8 cellular contexts compared by ENCODE assay signal in the genomic region with DNA sequence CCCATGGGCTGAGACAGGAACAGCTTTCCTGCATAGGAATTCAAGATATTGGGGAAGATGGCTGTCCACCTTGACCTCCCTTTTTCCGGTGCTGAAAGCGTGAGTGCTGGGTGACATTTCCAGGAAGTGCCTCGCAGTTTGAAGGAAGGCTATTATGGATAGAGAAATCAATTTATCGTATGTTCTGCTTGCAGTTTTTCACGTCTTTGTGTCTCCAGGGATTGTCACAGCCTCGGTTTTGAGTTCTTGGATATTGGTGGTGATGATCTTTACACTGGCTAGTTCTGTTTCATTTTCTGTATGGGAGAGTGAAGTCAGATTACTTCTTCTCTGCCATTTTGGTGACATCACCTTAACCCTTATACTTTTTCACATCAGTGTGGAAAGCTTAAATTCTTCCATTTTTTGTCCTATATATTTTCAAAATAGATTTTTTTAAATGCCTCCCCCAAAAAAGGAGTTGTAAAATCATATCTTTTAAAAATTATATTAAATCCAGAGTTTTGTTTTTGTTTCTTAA.
DNase-seq lines count a peak whose midpoint lies in the region; ATAC-seq, FAIRE-seq and TF ChIP-seq lines count a peak whose summit lies in the region.

No MANE protein-coding gene starts in this region.

- DNase-seq in GM06990 (ENCODE audit: extremely low read depth, insufficient read length) (peak; percentile 18), fibroblast of peridontal ligament (ENCODE audit: extremely low read depth) (peak; percentile 0), 8988T (no peak), urothelium cell line (ENCODE audit: low spot score) (no peak), H4 (ENCODE audit: low spot score) (no peak)

- peak overlapping the region; percentile 65 for H3K4me3 ChIP-seq in GM06990 (replicated peaks; ENCODE audit: low read depth, low read length)

- H3K27me3 ChIP-seq in GM06990 (replicated peaks; ENCODE audit: control insufficient read depth, insufficient read depth, low read length) = no peaks in the 10 kb centered on the region

- FAIRE-seq in urothelium cell line (lab: Jason Lieb, UNC) = no peak

- no peak for TF ChIP-seq CTCF in GM06990 (IDR thresholded peaks at IDR 0.05; ENCODE audit: insufficient read depth, low read length, poor library complexity, severe bottlenecking)

- peak; percentile 50 for ATAC-seq in GM21360 (IDR thresholded peaks at IDR 0.05; ENCODE audit: unreplicated experiment)
- peak; percentile 44 for ATAC-seq in HG03457 (IDR thresholded peaks at IDR 0.05; ENCODE audit: unreplicated experiment)
- no peak for ATAC-seq in HG02970 (IDR thresholded peaks at IDR 0.05; ENCODE audit: low FRiP score, unreplicated experiment)

- no peaks in the 10 kb centered on the region for H3K36me3 ChIP-seq in GM06990 (ENCODE audit: control insufficient read depth, insufficient read depth, low read length)

Comparison
In these comparisons a context has a peak if more than half of its experiments do, and no peak if none do; other contexts are left out.
1. DNase-seq: peak in GM06990 (single experiment) and fibroblast of peridontal ligament (single experiment); none in 8988T (single experiment), urothelium cell line (single experiment) and H4 (single experiment).